Comparison of ENCODE assay signal across 1 cellular context in the genomic region with DNA sequence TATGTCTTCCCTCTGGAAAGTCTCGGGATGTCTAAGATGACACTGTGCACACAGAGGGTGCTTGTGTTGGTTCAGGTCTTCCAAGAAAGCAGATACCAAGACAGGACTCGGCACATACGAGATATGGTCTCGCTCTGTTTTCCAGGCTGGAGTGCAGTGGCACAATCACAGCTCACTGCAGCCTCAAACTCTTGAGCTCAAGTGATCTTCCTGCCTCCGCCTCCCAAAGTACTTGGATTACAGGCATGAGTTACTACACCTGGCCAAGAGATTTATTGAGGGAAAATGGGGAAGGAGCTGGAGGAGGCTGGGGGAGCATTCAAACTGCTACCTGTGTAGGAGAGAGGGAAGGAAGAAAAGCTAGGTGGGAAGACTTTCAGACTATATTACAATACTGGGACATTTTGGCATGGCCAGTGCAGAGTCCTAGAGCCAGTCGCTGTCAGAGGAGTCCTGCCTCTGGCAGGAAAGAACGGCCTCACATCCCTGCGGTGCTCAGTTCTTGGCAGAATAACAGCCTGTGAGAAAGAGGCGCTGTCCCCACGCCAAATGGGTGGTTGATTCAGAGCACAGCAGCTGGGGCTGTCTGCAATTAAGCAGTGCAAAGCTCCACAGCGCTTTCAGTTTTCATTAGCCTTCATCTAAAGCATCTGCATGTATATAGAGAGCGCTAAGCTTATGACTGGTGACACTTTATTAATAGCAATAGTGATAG.
TF ChIP-seq lines count a peak whose summit lies in the region.

No MANE protein-coding gene starts in this region.

TF ChIP-seq in GM23338, 12 proteins besides CTCF, POLR2A, EP300 and RAD21 (continued from another document):
- TF ChIP-seq, protein P1, sequence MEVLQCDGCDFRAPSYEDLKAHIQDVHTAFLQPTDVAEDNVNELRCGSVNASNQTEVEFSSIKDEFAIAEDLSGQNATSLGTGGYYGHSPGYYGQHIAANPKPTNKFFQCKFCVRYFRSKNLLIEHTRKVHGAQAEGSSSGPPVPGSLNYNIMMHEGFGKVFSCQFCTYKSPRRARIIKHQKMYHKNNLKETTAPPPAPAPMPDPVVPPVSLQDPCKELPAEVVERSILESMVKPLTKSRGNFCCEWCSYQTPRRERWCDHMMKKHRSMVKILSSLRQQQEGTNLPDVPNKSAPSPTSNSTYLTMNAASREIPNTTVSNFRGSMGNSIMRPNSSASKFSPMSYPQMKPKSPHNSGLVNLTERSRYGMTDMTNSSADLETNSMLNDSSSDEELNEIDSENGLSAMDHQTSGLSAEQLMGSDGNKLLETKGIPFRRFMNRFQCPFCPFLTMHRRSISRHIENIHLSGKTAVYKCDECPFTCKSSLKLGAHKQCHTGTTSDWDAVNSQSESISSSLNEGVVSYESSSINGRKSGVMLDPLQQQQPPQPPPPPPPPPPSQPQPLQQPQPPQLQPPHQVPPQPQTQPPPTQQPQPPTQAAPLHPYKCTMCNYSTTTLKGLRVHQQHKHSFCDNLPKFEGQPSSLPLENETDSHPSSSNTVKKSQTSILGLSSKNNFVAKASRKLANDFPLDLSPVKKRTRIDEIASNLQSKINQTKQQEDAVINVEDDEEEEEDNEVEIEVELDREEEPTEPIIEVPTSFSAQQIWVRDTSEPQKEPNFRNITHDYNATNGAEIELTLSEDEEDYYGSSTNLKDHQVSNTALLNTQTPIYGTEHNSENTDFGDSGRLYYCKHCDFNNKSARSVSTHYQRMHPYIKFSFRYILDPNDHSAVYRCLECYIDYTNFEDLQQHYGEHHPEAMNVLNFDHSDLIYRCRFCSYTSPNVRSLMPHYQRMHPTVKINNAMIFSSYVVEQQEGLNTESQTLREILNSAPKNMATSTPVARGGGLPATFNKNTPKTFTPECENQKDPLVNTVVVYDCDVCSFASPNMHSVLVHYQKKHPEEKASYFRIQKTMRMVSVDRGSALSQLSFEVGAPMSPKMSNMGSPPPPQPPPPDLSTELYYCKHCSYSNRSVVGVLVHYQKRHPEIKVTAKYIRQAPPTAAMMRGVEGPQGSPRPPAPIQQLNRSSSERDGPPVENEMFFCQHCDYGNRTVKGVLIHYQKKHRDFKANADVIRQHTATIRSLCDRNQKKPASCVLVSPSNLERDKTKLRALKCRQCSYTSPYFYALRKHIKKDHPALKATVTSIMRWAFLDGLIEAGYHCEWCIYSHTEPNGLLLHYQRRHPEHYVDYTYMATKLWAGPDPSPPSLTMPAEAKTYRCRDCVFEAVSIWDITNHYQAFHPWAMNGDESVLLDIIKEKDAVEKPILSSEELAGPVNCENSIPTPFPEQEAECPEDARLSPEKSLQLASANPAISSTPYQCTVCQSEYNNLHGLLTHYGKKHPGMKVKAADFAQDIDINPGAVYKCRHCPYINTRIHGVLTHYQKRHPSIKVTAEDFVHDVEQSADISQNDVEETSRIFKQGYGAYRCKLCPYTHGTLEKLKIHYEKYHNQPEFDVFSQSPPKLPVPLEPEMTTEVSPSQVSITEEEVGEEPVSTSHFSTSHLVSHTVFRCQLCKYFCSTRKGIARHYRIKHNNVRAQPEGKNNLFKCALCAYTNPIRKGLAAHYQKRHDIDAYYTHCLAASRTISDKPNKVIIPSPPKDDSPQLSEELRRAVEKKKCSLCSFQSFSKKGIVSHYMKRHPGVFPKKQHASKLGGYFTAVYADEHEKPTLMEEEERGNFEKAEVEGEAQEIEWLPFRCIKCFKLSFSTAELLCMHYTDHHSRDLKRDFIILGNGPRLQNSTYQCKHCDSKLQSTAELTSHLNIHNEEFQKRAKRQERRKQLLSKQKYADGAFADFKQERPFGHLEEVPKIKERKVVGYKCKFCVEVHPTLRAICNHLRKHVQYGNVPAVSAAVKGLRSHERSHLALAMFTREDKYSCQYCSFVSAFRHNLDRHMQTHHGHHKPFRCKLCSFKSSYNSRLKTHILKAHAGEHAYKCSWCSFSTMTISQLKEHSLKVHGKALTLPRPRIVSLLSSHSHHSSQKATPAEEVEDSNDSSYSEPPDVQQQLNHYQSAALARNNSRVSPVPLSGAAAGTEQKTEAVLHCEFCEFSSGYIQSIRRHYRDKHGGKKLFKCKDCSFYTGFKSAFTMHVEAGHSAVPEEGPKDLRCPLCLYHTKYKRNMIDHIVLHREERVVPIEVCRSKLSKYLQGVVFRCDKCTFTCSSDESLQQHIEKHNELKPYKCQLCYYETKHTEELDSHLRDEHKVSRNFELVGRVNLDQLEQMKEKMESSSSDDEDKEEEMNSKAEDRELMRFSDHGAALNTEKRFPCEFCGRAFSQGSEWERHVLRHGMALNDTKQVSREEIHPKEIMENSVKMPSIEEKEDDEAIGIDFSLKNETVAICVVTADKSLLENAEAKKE (CRISPR knock-in tag; IDR thresholded peaks at IDR 0.05), result no peak
- TF ChIP-seq EZH2 (IDR thresholded peaks at IDR 0.05; ENCODE audit: low read depth, unreplicated experiment) (no peak), POLR2AphosphoS5 (IDR thresholded peaks at IDR 0.05; ENCODE audit: low read depth) (no peak), JUNB (IDR thresholded peaks at IDR 0.05; ENCODE audit: unreplicated experiment) (no peak), ZNF331 (CRISPR knock-in tag; IDR thresholded peaks at IDR 0.05; ENCODE audit: low read depth) (no peak), EZH2phosphoT487 (IDR thresholded peaks at IDR 0.05; ENCODE audit: unreplicated experiment) (no peak), NANOG (IDR thresholded peaks at IDR 0.05; ENCODE audit: borderline replicate concordance) (no peak)
- TF ChIP-seq, protein P2, sequence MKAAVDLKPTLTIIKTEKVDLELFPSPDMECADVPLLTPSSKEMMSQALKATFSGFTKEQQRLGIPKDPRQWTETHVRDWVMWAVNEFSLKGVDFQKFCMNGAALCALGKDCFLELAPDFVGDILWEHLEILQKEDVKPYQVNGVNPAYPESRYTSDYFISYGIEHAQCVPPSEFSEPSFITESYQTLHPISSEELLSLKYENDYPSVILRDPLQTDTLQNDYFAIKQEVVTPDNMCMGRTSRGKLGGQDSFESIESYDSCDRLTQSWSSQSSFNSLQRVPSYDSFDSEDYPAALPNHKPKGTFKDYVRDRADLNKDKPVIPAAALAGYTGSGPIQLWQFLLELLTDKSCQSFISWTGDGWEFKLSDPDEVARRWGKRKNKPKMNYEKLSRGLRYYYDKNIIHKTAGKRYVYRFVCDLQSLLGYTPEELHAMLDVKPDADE (IDR thresholded peaks at IDR 0.05), result no peak
